ENCODE assay signal across 16 cellular contexts in the genomic region with DNA sequence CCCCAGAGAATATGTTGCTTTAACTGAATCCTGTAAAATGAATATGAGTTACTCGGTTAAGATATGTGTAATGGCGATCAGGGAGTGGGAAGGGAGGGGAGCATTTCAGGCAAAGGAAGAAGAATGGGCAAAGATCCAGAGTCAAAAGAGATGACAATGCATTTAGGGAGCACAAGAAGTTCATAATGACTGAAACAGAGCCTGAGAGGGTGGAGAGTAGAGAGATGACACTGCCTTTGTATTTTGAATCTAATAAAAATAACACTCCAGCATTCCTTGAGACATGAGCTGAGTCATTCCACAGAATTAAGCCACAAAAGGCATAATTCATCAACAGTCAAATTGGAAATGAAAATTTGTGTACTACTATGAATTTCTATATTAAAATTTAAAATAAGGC.
DNase-seq lines count a peak whose midpoint lies in the region; ATAC-seq and TF ChIP-seq lines count a peak whose summit lies in the region.
"Had no signal": no experiment of that assay in that cellular context is flagged by ENCODE, and none has a peak within 500 bp of the region (broad histone marks: within the 10 kb centered on the region; RNA-seq: fewer than 3 reads in every experiment).

No MANE protein-coding gene starts in this region.

- TF ChIP-seq CTCF in fibroblast of mammary gland (conservative IDR thresholded peaks at IDR 0.05; ENCODE audit: control insufficient read depth, insufficient read depth, low read depth, low read length) (no peak), natural killer cell (IDR thresholded peaks at IDR 0.05) (no peak)

- DNase-seq in GM03348 (ENCODE audit: low spot score) (peak; percentile 40), LHCN-M2 (ENCODE audit: low read depth) (peak; percentile 1), fibroblast of mammary gland (ENCODE audit: low read depth) (peak; percentile 43), NCI-H1417 treated with DMSO at 0.1 percent for 48 hours (lab: John Stamatoyannopoulos, UW) (no peak), retina (no peak), natural killer cell (no peak), NCI-H2196 treated with DMSO at 0.1 percent for 48 hours (lab: John Stamatoyannopoulos, UW; ENCODE audit: unreplicated experiment) (no peak)
- DNase-seq: CD4-positive, alpha-beta memory T cell; DMS79; GDM1; H9; NCI-H2107; NCI-H226; NCI-H524 treated with DMSO at 0.1 percent for 48 hours; NK-92 treated with Interleukin-12 subunit alpha and Interleukin-12 subunit beta, amount 100 ng/mL, for 24 hours had no signal

- intact Hi-C loops in natural killer cell (cut with micrococcal nuclease) = no loop called here

- no peaks in the 10 kb centered on the region for H3K4me1 Mint-ChIP-seq in natural killer cell
- H3K4me1 Mint-ChIP-seq: CD4-positive, alpha-beta memory T cell; H9 had no signal

- H3K4me3 Mint-ChIP-seq in natural killer cell = no peak overlapping the region
- H3K4me3 Mint-ChIP-seq: CD4-positive, alpha-beta memory T cell; H9; T-helper 1 cell treated with Interleukin-12 subunit alpha and Interleukin-12 subunit beta and Interleukin-4 antibody, amounts not matched to agents 30 μg/mL and 1 μg/mL, for 36 hours had no signal

- no peaks in the 10 kb centered on the region for H3K36me3 Mint-ChIP-seq in natural killer cell
- H3K36me3 Mint-ChIP-seq: CD4-positive, alpha-beta memory T cell had no signal

- no peak overlapping the region for H3K4me3 ChIP-seq in fibroblast of mammary gland (ENCODE audit: control insufficient read depth, low read depth, low read length)

- peaks cover 8 to 10% of the 10 kb centered on the region in 2 donors for H3K9me3 Mint-ChIP-seq in natural killer cell

- ATAC-seq in natural killer cell = no peak

- H3K27ac Mint-ChIP-seq in natural killer cell = no peak overlapping the region
- H3K27ac Mint-ChIP-seq: CD4-positive, alpha-beta memory T cell; T-helper 1 cell treated with Interleukin-12 subunit alpha and Interleukin-12 subunit beta and Interleukin-4 antibody, amounts not matched to agents 30 μg/mL and 1 μg/mL, for 36 hours had no signal

- no peaks in the 10 kb centered on the region for H3K27me3 Mint-ChIP-seq in natural killer cell (ENCODE audit: low read depth in 2 of 2)
- H3K27me3 Mint-ChIP-seq: CD4-positive, alpha-beta memory T cell had no signal

Comparison
In these comparisons a context has a peak if more than half of its experiments do, and no peak if none do; other contexts are left out.
1. DNase-seq: peak in GM03348 (single experiment), LHCN-M2 (single experiment) and fibroblast of mammary gland (single experiment); none in NCI-H1417 treated with DMSO at 0.1 percent for 48 hours (single experiment), retina (single experiment), natural killer cell (single experiment) and NCI-H2196 treated with DMSO at 0.1 percent for 48 hours (single experiment).